8 cellular contexts compared by ENCODE assay signal in the genomic region with DNA sequence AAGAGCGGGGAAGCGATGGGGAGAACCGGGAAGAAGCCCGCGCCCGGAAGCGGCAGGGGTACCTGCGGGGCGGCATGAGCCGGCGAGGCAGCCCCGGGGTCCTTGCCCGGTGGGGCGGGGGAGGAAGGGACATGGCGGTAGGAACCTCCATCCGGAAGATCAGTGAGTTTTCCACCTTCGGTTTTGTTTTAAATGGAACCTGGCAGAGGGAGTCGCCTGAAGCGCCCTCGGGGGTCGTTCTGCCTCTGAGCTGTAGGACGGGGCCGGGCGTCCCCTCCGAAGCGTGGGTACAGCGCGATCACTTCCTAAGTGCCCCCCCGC. TPM values are rescaled to one million over a fixed set of nuclear protein-coding genes. Genes with fewer than 3 reads are reported as not detected.
A peak's percentile ranks its signal among the peaks of the same experiment; 100 is the strongest.
DNase-seq lines count a peak whose midpoint lies in the region; FAIRE-seq and TF ChIP-seq lines count a peak whose summit lies in the region.

No MANE protein-coding gene starts in this region.

- no peak overlapping the region for H2AK5ac ChIP-seq in H9 (ENCODE audit: insufficient read length, low read length)

- H2BK5ac ChIP-seq in H9 (ENCODE audit: insufficient read length, low read length), result no peak overlapping the region

- peaks cover 6% of the 10 kb centered on the region for H3K23me2 ChIP-seq in H9 (ENCODE audit: insufficient read length, low read depth, low read length, poor library complexity, severe bottlenecking)

- H2AFZ ChIP-seq in H9 (ENCODE audit: low read length) (no peak overlapping the region), fibroblast of lung (ENCODE audit: low read length) (peak overlapping the region; percentile 53)

- H3K4me3 ChIP-seq in SJSA1 (peak overlapping the region; percentile 78), fibroblast of lung (replicated peaks in 1 of 4; ENCODE audit: control extremely low read depth in 1 of 4, insufficient read depth in 1 of 4, low read depth in 3 of 4, low read length in 4 of 4) (peak overlapping the region; percentile 72 to 92 (median 80))

- H2BK120ac ChIP-seq in H9 (ENCODE audit: low read depth, low read length, poor library complexity, severe bottlenecking), result no peak overlapping the region

- H3K79me2 ChIP-seq in H9 (ENCODE audit: insufficient read depth, low read length), result peaks cover 17% of the 10 kb centered on the region
- peaks cover 49% of the 10 kb centered on the region for H3K79me2 ChIP-seq in fibroblast of lung (ENCODE audit: control insufficient read depth, insufficient read depth, low read length)

- H3K23ac ChIP-seq in H9 (ENCODE audit: insufficient read length, low read depth, low read length), result no peak overlapping the region

- H3K9ac ChIP-seq in H9 (ENCODE audit: extremely low read depth, insufficient read length, low read length) (peak overlapping the region; percentile 34), fibroblast of lung (ENCODE audit: insufficient read depth, low read length) (peak overlapping the region; percentile 63)

- H3K36me3 Mint-ChIP-seq in H9 (ENCODE audit: insufficient read depth in 1 of 3, low read depth in 3 of 3), result peaks cover 17 to 33% (median 33%) of the 10 kb centered on the region in 3 experiments

- no peak for TF ChIP-seq POLR2A in GM12891 (IDR thresholded peaks at IDR 0.05; ENCODE audit: low read depth, low read length)
- no peak for TF ChIP-seq POLR2A in erythroblast (IDR thresholded peaks at IDR 0.05; ENCODE audit: low read length)

- H3K18ac ChIP-seq in H9 (ENCODE audit: insufficient read length, low read depth, low read length), result peak overlapping the region; percentile 79

- H3K27ac Mint-ChIP-seq in H9, result peak overlapping the region in 1 of 3 experiments; percentile 67; a peak in 1 of 7 replicates

- no peak overlapping the region; the same call in 1 of the 2 replicates for H3K4ac ChIP-seq in H9 (ENCODE audit: low read depth, low read length)

- H3T11ph ChIP-seq in H9 (ENCODE audit: low read length), result no peak overlapping the region

- peaks cover 2% of the 10 kb centered on the region for H3K79me1 ChIP-seq in H9 (ENCODE audit: insufficient read depth, low read depth, low read length, poor library complexity, severe bottlenecking)

- peaks cover 23% of the 10 kb centered on the region for H3K27me3 Mint-ChIP-seq in H9 (ENCODE audit: low read depth)

- DNase-seq in GM12891 (ENCODE audit: insufficient read length, low spot score) (peak; percentile 40), H9 (no peak), SJSA1 (ENCODE audit: low read depth in 1 of 2, low spot score in 2 of 2) (no peak), fibroblast of lung (ENCODE audit: low read depth in 2 of 2) (no peak), retina (peak; percentile 52), erythroblast (lab: John Stamatoyannopoulos, UW) (no peak), Ammon's horn (ENCODE audit: low spot score) (no peak), T1000 (lab: John Stamatoyannopoulos, UW) (no peak)

- H2BK20ac ChIP-seq in H9 (ENCODE audit: low read depth, low read length, poor library complexity, severe bottlenecking), result no peak overlapping the region

- no peak overlapping the region for H3K56ac ChIP-seq in H9 (ENCODE audit: insufficient read length, low read depth, low read length)

- peaks cover 32 to 33% of the 10 kb centered on the region in 2 experiments for H3K4me1 Mint-ChIP-seq in H9

- H3K9me3 ChIP-seq in H9 (ENCODE audit: control insufficient read depth, low read depth, low read length) (no peaks in the 10 kb centered on the region), SJSA1 (replicated peaks) (no peaks in the 10 kb centered on the region), fibroblast of lung (ENCODE audit: control insufficient read depth, insufficient read depth, low read depth, low read length) (no peaks in the 10 kb centered on the region)

- H3K27ac ChIP-seq in H9 (ENCODE audit: insufficient read length, low read depth, low read length) (no peak overlapping the region), SJSA1 (peak overlapping the region; percentile 36), fibroblast of lung (ENCODE audit: insufficient read depth, low read length) (peak overlapping the region; percentile 77)

- H3K4me1 ChIP-seq in H9 (ENCODE audit: insufficient read depth, low read length), result no peaks in the 10 kb centered on the region
- peaks cover 47% of the 10 kb centered on the region for H3K4me1 ChIP-seq in SJSA1 (replicated peaks)
- H3K4me1 ChIP-seq in fibroblast of lung (ENCODE audit: control insufficient read depth, extremely low read depth, insufficient read depth, low read length), result peaks cover 12% of the 10 kb centered on the region

- H4K20me1 ChIP-seq in H9 (ENCODE audit: control insufficient read depth, insufficient read depth, insufficient read length) (no peaks in the 10 kb centered on the region), fibroblast of lung (ENCODE audit: control insufficient read depth, extremely low read depth, insufficient read depth, low read length) (no peaks in the 10 kb centered on the region)

- H4K5ac ChIP-seq in H9 (ENCODE audit: insufficient read length, low read depth, low read length), result no peak overlapping the region

- no peak overlapping the region for H4K8ac ChIP-seq in H9 (replicated peaks; ENCODE audit: insufficient read length, low read depth, low read length)

- no peak for FAIRE-seq in GM12891 (lab: Jason Lieb, UNC)

- H3K36me3 ChIP-seq in SJSA1, result peaks cover 49% of the 10 kb centered on the region
- H3K36me3 ChIP-seq in fibroblast of lung (ENCODE audit: control insufficient read depth, insufficient read depth, low read length), result peaks cover 7% of the 10 kb centered on the region

- H3K27me3 ChIP-seq in H9 (ENCODE audit: insufficient read depth, low read length) (no peaks in the 10 kb centered on the region), SJSA1 (replicated peaks) (no peaks in the 10 kb centered on the region), fibroblast of lung (ENCODE audit: control insufficient read depth, insufficient read depth, low read length) (peaks cover 2% of the 10 kb centered on the region)

- peak overlapping the region; percentile 84 to 88 for H3K4me3 Mint-ChIP-seq in H9

- H3K14ac ChIP-seq in H9 (ENCODE audit: insufficient read depth, low read length), result peak overlapping the region; percentile 75; the same call in 1 of the 2 replicates

- H2BK15ac ChIP-seq in H9 (ENCODE audit: low read depth, low read length), result no peak overlapping the region

- no peak overlapping the region for H2BK12ac ChIP-seq in H9 (ENCODE audit: insufficient read length, low read depth, low read length)

- H3K4me2 ChIP-seq in H9 (ENCODE audit: insufficient read depth, insufficient read length, low read length) (peak overlapping the region; percentile 66), fibroblast of lung (ENCODE audit: extremely low read depth, insufficient read depth, low read length) (peak overlapping the region; percentile 15)

- WGBS in H9 (ENCODE audit: extremely low coverage, insufficient read length, low lambda C conversion rate), result no CpG with 5 or more reads among the region's 29 CpGs

- H4K91ac ChIP-seq in H9 (ENCODE audit: insufficient read length, low read depth, low read length), result no peak overlapping the region

- TF ChIP-seq CTCF in H9 (conservative IDR thresholded peaks at IDR 0.05) (no peak), fibroblast of lung (conservative IDR thresholded peaks at IDR 0.05 in 1 of 2, IDR thresholded peaks at IDR 0.05 in 1 of 2; ENCODE audit: low read depth in 1 of 2, low read length in 2 of 2) (no peak)

- no peaks in the 10 kb centered on the region for H3K9me3 Mint-ChIP-seq in H9

TF ChIP-seq in GM12891, 5 proteins besides CTCF, POLR2A, EP300 and RAD21:
- TF ChIP-seq POLR2AphosphoS5 (IDR thresholded peaks at IDR 0.05; ENCODE audit: low read depth, low read length) (no peak), TAF1 (IDR thresholded peaks at IDR 0.05; ENCODE audit: low read depth, low read length) (no peak), SPI1 (IDR thresholded peaks at IDR 0.05; ENCODE audit: low read depth, low read length) (no peak), POU2F2 (IDR thresholded peaks at IDR 0.05; ENCODE audit: low read depth, low read length) (no peak), PAX5 (IDR thresholded peaks at IDR 0.05; ENCODE audit: insufficient read depth, low read length, severe bottlenecking) (no peak)

RNA-seq across cellular contexts. Expression of a gene that starts 0.5 kb away (rescaled TPM):
- polyA plus RNA-seq in GM12891 (2012; ENCODE audit: low read depth, missing spikeins), result 129 TPM
- 145 and 148 TPM in 2 replicates for total RNA-seq in H9 (2021)
- 515 and 604 TPM in 2 replicates for total RNA-seq in SJSA1 (2014; rRNA removed; shearing (Covaris generic))
- total RNA-seq in fibroblast of lung, result 79.1 and 90.3 TPM in 2 replicates
- 74.3 and 79.0 TPM in 2 replicates for polyA plus RNA-seq in fibroblast of lung
- polyA plus RNA-seq in fibroblast of lung (2012), result 149 and 151 TPM in 2 replicates
- polyA minus RNA-seq in fibroblast of lung (ENCODE audit: low replicate concordance), result 103 and 104 TPM in 2 replicates

Comparison
In these comparisons a context has a peak if more than half of its experiments do, and no peak if none do; other contexts are left out.
1. DNase-seq: peak in GM12891 (single experiment) and retina (single experiment); none in H9 (single experiment), SJSA1 (0 of 2), fibroblast of lung (0 of 2), erythroblast (0 of 2), Ammon's horn (single experiment) and T1000 (single experiment).